ENCODE assay signal across 8 cellular contexts in the genomic region with DNA sequence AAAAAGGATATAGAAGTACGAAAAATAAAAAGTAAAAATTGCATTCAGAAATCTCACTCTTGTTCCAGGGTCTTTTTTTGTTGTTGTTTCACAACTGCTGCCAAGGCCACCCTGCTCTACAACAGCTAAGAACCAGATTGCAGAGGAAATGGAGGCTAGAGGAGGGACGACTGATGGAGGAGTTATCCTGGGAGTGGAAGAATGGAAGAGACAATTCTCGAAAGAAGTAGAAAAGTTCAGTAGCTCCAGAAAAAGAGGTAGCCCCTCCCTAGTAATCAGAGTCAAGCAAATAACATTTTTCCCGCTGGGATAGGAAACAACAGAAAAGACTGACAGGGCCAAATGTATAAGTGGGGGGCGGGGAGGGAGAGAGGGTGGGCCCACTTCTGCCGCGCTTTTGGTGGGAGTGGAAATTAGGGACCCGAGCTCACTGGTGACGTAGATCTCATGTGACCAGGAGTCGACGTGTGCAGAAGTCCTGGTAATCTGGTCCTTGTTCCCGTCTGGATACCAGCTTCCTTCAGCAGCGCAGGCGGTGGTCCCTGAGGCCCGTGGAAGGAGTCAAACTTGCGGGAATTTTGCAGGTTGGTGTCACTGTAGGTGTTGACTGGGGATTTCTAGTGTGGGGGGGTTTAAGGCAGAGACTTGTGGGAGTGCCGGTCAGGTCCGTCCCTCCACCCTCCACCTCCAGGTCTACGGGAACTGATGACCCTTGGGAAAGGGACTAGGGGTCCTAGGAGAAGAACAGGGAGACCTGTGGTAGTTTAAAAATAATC.
A peak's percentile ranks its signal among the peaks of the same experiment; 100 is the strongest.
DNase-seq lines count a peak whose midpoint lies in the region; ATAC-seq lines count a peak whose summit lies in the region.

A gene with protein sequence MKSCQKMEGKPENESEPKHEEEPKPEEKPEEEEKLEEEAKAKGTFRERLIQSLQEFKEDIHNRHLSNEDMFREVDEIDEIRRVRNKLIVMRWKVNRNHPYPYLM (plus strand): TSS at position 484 of the 776 bp plus-strand sequence. CDS start 1,179 bp downstream, outside the sequence.

- H3K27ac ChIP-seq in caudate nucleus (ENCODE audit: low read depth, low read length) (peak within 1 kb of the TSS; percentile 88), iPS-20b (ENCODE audit: low read length) (peak within 1 kb of the TSS; percentile 91), rectal smooth muscle tissue (ENCODE audit: low read depth, low read length) (peak within 1 kb of the TSS; percentile 81)

- no peak for ATAC-seq in HG03520 (IDR thresholded peaks at IDR 0.05; ENCODE audit: unreplicated experiment)
- ATAC-seq in GM21528 (IDR thresholded peaks at IDR 0.05; ENCODE audit: low FRiP score, unreplicated experiment): no peak

- H3K4me1 ChIP-seq in HAP-1 (no peaks in the 10 kb centered on the region), iPS-20b (ENCODE audit: insufficient read depth, low read length) (no peaks in the 10 kb centered on the region), rectal smooth muscle tissue (ENCODE audit: control insufficient read depth, insufficient read depth, low read length) (no peaks in the 10 kb centered on the region)

- H3K9ac ChIP-seq in iPS-20b (ENCODE audit: low read depth, low read length) (peak within 1 kb of the TSS; percentile 95), rectal smooth muscle tissue (ENCODE audit: low read length) (peak within 1 kb of the TSS; percentile 54)

- H3K9me3 ChIP-seq in HAP-1: no peaks in the 10 kb centered on the region
- H3K9me3 ChIP-seq in iPS-20b (ENCODE audit: insufficient read depth, low read depth, low read length): no peaks in the 10 kb centered on the region

- H3K36me3 ChIP-seq in HAP-1 (replicated peaks): no peaks in the 10 kb centered on the region
- peaks cover 12% of the 10 kb centered on the region; the same call in 1 of the 2 replicates for H3K36me3 ChIP-seq in iPS-20b (ENCODE audit: insufficient read depth, low read depth, low read length)
- H3K36me3 ChIP-seq in rectal smooth muscle tissue (ENCODE audit: control insufficient read depth, insufficient read depth, low read length): no peaks in the 10 kb centered on the region

- peak in 11 of 14 donors; percentile 4 to 60 (median 38) for DNase-seq in C1 segment of cervical spinal cord (lab: John Stamatoyannopoulos, UW)
- peak in 1 of 2 experiments; percentile 48 for DNase-seq in HAP-1 (ENCODE audit: low spot score in 2 of 2)
- DNase-seq in NCI-H774 (lab: John Stamatoyannopoulos, UW): peak; percentile 44
- peak in 49 of 61 donors; percentile 1 to 52 (median 16) for DNase-seq in caudate nucleus (lab: John Stamatoyannopoulos, UW)

- H3K4me3 ChIP-seq in HAP-1 (peak within 1 kb of the TSS; percentile 39), iPS-20b (ENCODE audit: low read length) (peak within 1 kb of the TSS; percentile 97), rectal smooth muscle tissue (ENCODE audit: low read length) (peak within 1 kb of the TSS; percentile 64)

- no peaks in the 10 kb centered on the region for H3K27me3 ChIP-seq in HAP-1 (ENCODE audit: low read depth)
- no peaks in the 10 kb centered on the region for H3K27me3 ChIP-seq in iPS-20b (ENCODE audit: insufficient read depth, low read length)
- no peaks in the 10 kb centered on the region for H3K27me3 ChIP-seq in rectal smooth muscle tissue (ENCODE audit: control insufficient read depth, insufficient read depth, low read length)

- in situ Hi-C loops in HAP-1 (cut with MboI; ENCODE audit: low sequenced_read_pairs): no loop called here

Comparison
In these comparisons a context has a peak if more than half of its experiments do, and no peak if none do; other contexts are left out.
1. H3K4me3 ChIP-seq: peak in every context shown above with its lines; median percentile 97 in iPS-20b; 64 in rectal smooth muscle tissue; 39 in HAP-1.